In the genomic region with DNA sequence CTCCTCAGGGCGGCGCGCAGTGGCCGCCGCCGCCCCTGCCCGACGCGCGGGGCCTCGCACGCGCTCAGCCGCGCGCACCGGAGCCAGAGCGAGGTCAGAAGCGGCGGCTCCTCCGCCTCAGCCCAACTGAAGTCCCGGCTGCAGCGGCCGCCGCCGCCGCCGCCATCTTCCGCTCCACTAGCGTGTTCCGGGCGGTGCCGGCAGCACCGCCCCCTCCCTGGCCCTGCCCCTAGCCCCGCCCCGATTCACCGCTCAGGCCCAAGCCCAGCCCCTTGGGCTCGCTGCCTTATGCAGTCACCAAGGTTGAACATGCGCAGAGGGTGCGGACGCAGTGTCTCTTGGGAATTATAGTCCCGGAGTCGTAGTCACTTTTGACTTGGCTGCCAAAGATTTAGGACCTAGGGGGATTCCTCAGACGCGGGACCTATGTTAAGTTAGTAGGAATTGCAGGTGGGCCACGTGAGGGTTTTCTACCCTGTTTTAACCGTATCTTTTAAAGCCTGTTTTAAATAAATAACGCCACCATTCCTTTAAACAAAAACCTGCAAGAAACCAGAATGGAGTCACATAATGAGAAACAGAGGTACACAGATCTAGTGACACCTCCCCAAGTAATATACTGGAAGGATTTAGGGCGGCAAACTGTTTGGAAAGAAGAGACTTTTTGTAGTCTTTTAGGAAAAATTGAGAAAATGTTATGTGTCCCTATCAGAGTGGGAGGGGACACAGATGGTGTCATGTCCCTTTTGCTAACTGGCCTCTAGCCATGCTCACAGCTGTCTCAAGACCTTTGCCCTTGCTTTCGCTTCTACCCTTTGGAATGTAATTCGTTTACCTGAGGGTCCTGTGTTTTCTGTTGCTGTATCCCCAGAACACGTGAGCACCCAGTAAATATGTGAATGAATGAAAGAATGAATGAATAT, we compare ENCODE assay signal across 8 cellular contexts. TPM values are rescaled to one million over a fixed set of nuclear protein-coding genes. Genes with fewer than 3 reads are reported as not detected.
DNase-seq lines count a peak whose midpoint lies in the region; ATAC-seq and TF ChIP-seq lines count a peak whose summit lies in the region.

A gene with protein sequence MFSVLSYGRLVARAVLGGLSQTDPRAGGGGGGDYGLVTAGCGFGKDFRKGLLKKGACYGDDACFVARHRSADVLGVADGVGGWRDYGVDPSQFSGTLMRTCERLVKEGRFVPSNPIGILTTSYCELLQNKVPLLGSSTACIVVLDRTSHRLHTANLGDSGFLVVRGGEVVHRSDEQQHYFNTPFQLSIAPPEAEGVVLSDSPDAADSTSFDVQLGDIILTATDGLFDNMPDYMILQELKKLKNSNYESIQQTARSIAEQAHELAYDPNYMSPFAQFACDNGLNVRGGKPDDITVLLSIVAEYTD (minus strand): TSS at position 182 of the 923 bp plus-strand sequence. CDS start 287 bp downstream, outside the sequence.

- TF ChIP-seq CTCF in WERI-Rb-1 (IDR thresholded peaks at IDR 0.05; ENCODE audit: low read depth, low read length) (no peak), breast epithelium (IDR thresholded peaks at IDR 0.05) (no peak)

- peak within 1 kb of the TSS; percentile 78 for H3K4me3 ChIP-seq in WERI-Rb-1 (ENCODE audit: low read depth, low read length)
- H3K4me3 ChIP-seq in breast epithelium = peak within 1 kb of the TSS; percentile 89 to 93 (median 93)
- H3K4me3 ChIP-seq in iPS-18c (ENCODE audit: insufficient read depth, low read depth, low read length) = peak within 1 kb of the TSS; percentile 74
- H3K4me3 ChIP-seq in skeletal muscle tissue (ENCODE audit: low read length in 3 of 3) = peak within 1 kb of the TSS; percentile 91 to 97 (median 95)

- H3K27me3 ChIP-seq in WERI-Rb-1 (ENCODE audit: insufficient read depth, low read depth, severe bottlenecking) (no peaks in the 10 kb centered on the region), breast epithelium (no peaks in the 10 kb centered on the region), skeletal muscle tissue (ENCODE audit: control insufficient read depth in 3 of 3, insufficient read depth in 3 of 3, low read length in 3 of 3) (no peaks in the 10 kb centered on the region)

- H3K9me3 ChIP-seq in WERI-Rb-1 (ENCODE audit: severe bottlenecking) (no peaks in the 10 kb centered on the region), breast epithelium (no peaks in the 10 kb centered on the region), iPS-18c (ENCODE audit: control insufficient read depth, insufficient read depth, low read length) (no peaks in the 10 kb centered on the region), skeletal muscle tissue (ENCODE audit: control insufficient read depth in 3 of 3, low read length in 3 of 3) (no peaks in the 10 kb centered on the region)

- TF ChIP-seq POLR2A in breast epithelium (IDR thresholded peaks at IDR 0.05) = peak; percentile 36

- H3K27ac ChIP-seq in WERI-Rb-1 (peak within 1 kb of the TSS; percentile 59), breast epithelium (peak within 1 kb of the TSS; percentile 93 to 94), skeletal muscle tissue (ENCODE audit: low read depth, low read length) (peak within 1 kb of the TSS; percentile 96)

- in situ Hi-C loops in ACHN (cut with HindIII; ENCODE audit: low pct_ligation_motif_present, low pct_unique_long_range_greater_than_20kb, low sequenced_read_pairs) = no loop called here

- intact Hi-C loops in breast epithelium (cut with DNase I; ENCODE audit: low total_unique reads) = no loop called here

- H3K36me3 ChIP-seq in WERI-Rb-1 (no peaks in the 10 kb centered on the region; the same call in 1 of the 2 replicates), breast epithelium (no peaks in the 10 kb centered on the region), skeletal muscle tissue (ENCODE audit: control insufficient read depth in 3 of 3, insufficient read depth in 3 of 3, low read length in 3 of 3) (peaks cover 0 to 3% (median 0%) of the 10 kb centered on the region in 3 donors)

- peak within 1 kb of the TSS; percentile 83 to 95 (median 93) for H3K9ac ChIP-seq in skeletal muscle tissue (ENCODE audit: low read depth in 1 of 3, low read length in 3 of 3)

- peaks cover 0 to 13% of the 10 kb centered on the region in 2 donors for H3K4me1 ChIP-seq in breast epithelium
- peaks cover 39 to 63% (median 42%) of the 10 kb centered on the region in 3 donors for H3K4me1 ChIP-seq in skeletal muscle tissue (ENCODE audit: control insufficient read depth in 3 of 3, insufficient read depth in 3 of 3, low read length in 3 of 3)

- DNase-seq in ACHN (peak; percentile 99), NCI-H2227 (lab: John Stamatoyannopoulos, UW; ENCODE audit: unreplicated experiment) (peak; percentile 97), WERI-Rb-1 (peak; percentile 97), breast epithelium (ENCODE audit: low spot score in 2 of 2) (peak; percentile 94 to 96)

- peak; percentile 50 for ATAC-seq in GM18873 (IDR thresholded peaks at IDR 0.05; ENCODE audit: low FRiP score, unreplicated experiment)
- ATAC-seq in HG03139 (IDR thresholded peaks at IDR 0.05; ENCODE audit: unreplicated experiment) = peak; percentile 84

RNA-seq across cellular contexts. Expression of the gene that starts here (rescaled TPM):
- total RNA-seq in breast epithelium = 10 to 100 TPM; 21.6 to 31.9 (median 26.7) TPM
- total RNA-seq in skeletal muscle tissue = 6.3 TPM

Comparison
In these comparisons a context has a peak if more than half of its experiments do, and no peak if none do; other contexts are left out.
1. Peak in every context shown above with its lines: DNase-seq, ATAC-seq, H3K4me3 ChIP-seq and H3K27ac ChIP-seq.